In the genomic region with DNA sequence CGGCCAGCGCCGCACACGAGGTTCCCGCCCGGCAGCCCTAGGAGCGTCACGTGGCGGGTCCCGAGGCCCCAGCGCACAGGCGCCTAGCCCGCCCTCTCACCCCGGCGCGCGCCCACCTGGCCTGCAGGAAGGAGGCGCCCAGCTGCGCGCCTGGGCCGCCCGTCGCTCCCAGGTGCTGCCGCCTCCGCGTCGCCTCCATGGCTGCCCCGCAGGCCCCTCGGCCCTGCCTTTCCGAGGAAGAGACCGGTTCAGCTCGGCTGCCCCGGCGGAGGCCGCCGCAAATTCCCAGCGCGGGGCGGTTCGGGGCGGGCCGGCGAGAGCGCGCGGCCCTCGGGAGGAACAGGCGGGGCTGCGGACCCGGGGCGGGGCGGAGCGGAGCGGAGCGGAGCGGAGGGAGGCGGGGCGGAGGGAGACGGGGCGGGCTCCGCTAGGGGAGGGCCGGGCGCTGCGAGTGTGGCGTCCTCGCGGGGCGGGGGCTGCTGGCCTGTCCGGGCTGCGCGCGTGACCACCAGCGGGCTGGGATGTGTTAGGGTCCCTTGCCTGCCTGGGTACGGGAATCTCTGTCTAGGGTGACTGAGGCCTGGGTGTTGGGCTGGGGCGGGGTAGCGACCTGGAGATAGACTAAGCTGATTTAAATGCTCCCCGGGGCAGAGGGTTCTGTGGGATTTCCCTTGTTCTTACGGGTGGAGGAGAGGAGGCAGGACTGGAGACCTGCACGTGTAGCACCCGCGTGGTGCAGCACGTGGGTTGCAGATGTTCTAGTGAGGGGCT, we compare ENCODE assay signal across 1 cellular context.
TF ChIP-seq lines count a peak whose summit lies in the region.

A gene (minus strand): TSS at position 343 of the 771 bp plus-strand sequence. CDS start 144 bp downstream, at position 199.

TF ChIP-seq in HepG2, 621 proteins besides CTCF, POLR2A, EP300 and RAD21 (continued from another document and continues in another):
- TF ChIP-seq, protein P1, sequence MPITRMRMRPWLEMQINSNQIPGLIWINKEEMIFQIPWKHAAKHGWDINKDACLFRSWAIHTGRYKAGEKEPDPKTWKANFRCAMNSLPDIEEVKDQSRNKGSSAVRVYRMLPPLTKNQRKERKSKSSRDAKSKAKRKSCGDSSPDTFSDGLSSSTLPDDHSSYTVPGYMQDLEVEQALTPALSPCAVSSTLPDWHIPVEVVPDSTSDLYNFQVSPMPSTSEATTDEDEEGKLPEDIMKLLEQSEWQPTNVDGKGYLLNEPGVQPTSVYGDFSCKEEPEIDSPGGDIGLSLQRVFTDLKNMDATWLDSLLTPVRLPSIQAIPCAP (CRISPR knock-in tag; IDR thresholded peaks at IDR 0.05; ENCODE audit: low read depth) = peak; percentile 82; the same call in 1 of the 2 replicates
- TF ChIP-seq, protein P2, sequence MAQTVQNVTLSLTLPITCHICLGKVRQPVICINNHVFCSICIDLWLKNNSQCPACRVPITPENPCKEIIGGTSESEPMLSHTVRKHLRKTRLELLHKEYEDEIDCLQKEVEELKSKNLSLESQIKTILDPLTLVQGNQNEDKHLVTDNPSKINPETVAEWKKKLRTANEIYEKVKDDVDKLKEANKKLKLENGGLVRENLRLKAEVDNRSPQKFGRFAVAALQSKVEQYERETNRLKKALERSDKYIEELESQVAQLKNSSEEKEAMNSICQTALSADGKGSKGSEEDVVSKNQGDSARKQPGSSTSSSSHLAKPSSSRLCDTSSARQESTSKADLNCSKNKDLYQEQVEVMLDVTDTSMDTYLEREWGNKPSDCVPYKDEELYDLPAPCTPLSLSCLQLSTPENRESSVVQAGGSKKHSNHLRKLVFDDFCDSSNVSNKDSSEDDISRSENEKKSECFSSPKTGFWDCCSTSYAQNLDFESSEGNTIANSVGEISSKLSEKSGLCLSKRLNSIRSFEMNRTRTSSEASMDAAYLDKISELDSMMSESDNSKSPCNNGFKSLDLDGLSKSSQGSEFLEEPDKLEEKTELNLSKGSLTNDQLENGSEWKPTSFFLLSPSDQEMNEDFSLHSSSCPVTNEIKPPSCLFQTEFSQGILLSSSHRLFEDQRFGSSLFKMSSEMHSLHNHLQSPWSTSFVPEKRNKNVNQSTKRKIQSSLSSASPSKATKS (CRISPR knock-in tag; IDR thresholded peaks at IDR 0.05) = no peak; the same call in 1 of the 2 replicates
- TF ChIP-seq SMAD1 (CRISPR knock-in tag; IDR thresholded peaks at IDR 0.05; ENCODE audit: borderline replicate concordance, low read depth) (peak; percentile 80; the same call in 1 of the 2 replicates), RNF2 (conservative IDR thresholded peaks at IDR 0.05; ENCODE audit: low read depth) (peak; percentile 97), DNMT3B (CRISPR knock-in tag; conservative IDR thresholded peaks at IDR 0.05) (no peak), MBNL3 (CRISPR knock-in tag; conservative IDR thresholded peaks at IDR 0.05) (no peak), ZNF230 (CRISPR knock-in tag; IDR thresholded peaks at IDR 0.05) (no peak; the same call in 1 of the 2 replicates), KAT8 (CRISPR knock-in tag; IDR thresholded peaks at IDR 0.05) (peak; percentile 31; the same call in 1 of the 2 replicates), ZNF652 (CRISPR knock-in tag; IDR thresholded peaks at IDR 0.05; ENCODE audit: borderline replicate concordance, low read depth) (no peak), MED8 (CRISPR knock-in tag; IDR thresholded peaks at IDR 0.05; ENCODE audit: insufficient replicate concordance) (peak; percentile 61), SRSF4 (IDR thresholded peaks at IDR 0.05; ENCODE audit: low read depth, low read length, poor library complexity, severe bottlenecking) (no peak), MYNN (CRISPR knock-in tag; IDR thresholded peaks at IDR 0.05; ENCODE audit: low read depth) (0 out of 2 replicates have a peak, but pooled peaks have one; percentile 28), ZNF24 (IDR thresholded peaks at IDR 0.05) (no peak), ZMYM4 (CRISPR knock-in tag; IDR thresholded peaks at IDR 0.05) (peak; percentile 44; the same call in 1 of the 2 replicates), PHF8 (CRISPR knock-in tag; IDR thresholded peaks at IDR 0.05) (peak; percentile 93), HHEX (CRISPR knock-in tag; IDR thresholded peaks at IDR 0.05) (no peak), MATR3 (CRISPR knock-in tag; IDR thresholded peaks at IDR 0.05) (no peak), PHB2 (IDR thresholded peaks at IDR 0.05; ENCODE audit: partially characterized antibody) (no peak), ZBTB38 (CRISPR knock-in tag; IDR thresholded peaks at IDR 0.05) (peak; percentile 50; the same call in 1 of the 2 replicates), SP5 (CRISPR knock-in tag; IDR thresholded peaks at IDR 0.05; ENCODE audit: borderline replicate concordance, low read depth) (no peak; the same call in 1 of the 2 replicates), AGO1 (IDR thresholded peaks at IDR 0.05; ENCODE audit: low read depth, low read length, poor library complexity, severe bottlenecking) (no peak), ZFP36L2 (CRISPR knock-in tag; IDR thresholded peaks at IDR 0.05) (no peak), KLF15 (CRISPR knock-in tag; IDR thresholded peaks at IDR 0.05; ENCODE audit: borderline replicate concordance) (peak; percentile 91; the same call in 1 of the 2 replicates), SNAPC2 (CRISPR knock-in tag; IDR thresholded peaks at IDR 0.05) (no peak), ZFX (CRISPR knock-in tag; IDR thresholded peaks at IDR 0.05; ENCODE audit: low read depth) (peak; percentile 96), ZNF317 (CRISPR knock-in tag; IDR thresholded peaks at IDR 0.05) (peak; percentile 28; the same call in 1 of the 2 replicates)
- TF ChIP-seq, protein P3, sequence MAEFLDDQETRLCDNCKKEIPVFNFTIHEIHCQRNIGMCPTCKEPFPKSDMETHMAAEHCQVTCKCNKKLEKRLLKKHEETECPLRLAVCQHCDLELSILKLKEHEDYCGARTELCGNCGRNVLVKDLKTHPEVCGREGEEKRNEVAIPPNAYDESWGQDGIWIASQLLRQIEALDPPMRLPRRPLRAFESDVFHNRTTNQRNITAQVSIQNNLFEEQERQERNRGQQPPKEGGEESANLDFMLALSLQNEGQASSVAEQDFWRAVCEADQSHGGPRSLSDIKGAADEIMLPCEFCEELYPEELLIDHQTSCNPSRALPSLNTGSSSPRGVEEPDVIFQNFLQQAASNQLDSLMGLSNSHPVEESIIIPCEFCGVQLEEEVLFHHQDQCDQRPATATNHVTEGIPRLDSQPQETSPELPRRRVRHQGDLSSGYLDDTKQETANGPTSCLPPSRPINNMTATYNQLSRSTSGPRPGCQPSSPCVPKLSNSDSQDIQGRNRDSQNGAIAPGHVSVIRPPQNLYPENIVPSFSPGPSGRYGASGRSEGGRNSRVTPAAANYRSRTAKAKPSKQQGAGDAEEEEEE (CRISPR knock-in tag; IDR thresholded peaks at IDR 0.05; ENCODE audit: borderline replicate concordance) = no peak
- TF ChIP-seq, protein P4, sequence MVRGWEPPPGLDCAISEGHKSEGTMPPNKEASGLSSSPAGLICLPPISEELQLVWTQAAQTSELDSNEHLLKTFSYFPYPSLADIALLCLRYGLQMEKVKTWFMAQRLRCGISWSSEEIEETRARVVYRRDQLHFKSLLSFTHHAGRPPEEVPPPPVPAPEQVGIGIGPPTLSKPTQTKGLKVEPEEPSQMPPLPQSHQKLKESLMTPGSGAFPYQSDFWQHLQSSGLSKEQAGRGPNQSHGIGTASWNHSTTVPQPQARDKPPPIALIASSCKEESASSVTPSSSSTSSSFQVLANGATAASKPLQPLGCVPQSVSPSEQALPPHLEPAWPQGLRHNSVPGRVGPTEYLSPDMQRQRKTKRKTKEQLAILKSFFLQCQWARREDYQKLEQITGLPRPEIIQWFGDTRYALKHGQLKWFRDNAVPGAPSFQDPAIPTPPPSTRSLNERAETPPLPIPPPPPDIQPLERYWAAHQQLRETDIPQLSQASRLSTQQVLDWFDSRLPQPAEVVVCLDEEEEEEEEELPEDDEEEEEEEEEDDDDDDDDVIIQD (CRISPR knock-in tag; IDR thresholded peaks at IDR 0.05; ENCODE audit: low read depth) = no peak
- TF ChIP-seq, protein P5, sequence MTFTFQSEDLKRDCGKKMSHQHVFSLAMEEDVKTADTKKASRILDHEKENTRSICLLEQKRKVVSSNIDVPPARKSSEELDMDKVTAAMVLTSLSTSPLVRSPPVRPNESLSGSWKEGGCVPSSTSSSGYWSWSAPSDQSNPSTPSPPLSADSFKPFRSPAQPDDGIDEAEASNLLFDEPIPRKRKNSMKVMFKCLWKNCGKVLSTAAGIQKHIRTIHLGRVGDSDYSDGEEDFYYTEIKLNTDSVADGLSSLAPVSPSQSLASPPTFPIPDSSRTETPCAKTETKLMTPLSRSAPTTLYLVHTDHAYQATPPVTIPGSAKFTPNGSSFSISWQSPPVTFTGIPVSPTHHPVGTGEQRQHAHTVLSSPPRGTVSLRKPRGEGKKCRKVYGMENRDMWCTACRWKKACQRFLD (CRISPR knock-in tag; IDR thresholded peaks at IDR 0.05; ENCODE audit: borderline replicate concordance) = peak; percentile 74; the same call in 1 of the 2 replicates
- TF ChIP-seq, protein P6, sequence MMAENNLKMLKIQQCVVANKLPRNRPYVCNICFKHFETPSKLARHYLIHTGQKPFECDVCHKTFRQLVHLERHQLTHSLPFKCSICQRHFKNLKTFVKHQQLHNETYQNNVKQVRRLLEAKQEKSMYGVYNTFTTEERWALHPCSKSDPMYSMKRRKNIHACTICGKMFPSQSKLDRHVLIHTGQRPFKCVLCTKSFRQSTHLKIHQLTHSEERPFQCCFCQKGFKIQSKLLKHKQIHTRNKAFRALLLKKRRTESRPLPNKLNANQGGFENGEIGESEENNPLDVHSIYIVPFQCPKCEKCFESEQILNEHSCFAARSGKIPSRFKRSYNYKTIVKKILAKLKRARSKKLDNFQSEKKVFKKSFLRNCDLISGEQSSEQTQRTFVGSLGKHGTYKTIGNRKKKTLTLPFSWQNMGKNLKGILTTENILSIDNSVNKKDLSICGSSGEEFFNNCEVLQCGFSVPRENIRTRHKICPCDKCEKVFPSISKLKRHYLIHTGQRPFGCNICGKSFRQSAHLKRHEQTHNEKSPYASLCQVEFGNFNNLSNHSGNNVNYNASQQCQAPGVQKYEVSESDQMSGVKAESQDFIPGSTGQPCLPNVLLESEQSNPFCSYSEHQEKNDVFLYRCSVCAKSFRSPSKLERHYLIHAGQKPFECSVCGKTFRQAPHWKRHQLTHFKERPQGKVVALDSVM (CRISPR knock-in tag; IDR thresholded peaks at IDR 0.05) = peak; percentile 63
- TF ChIP-seq, protein P7, sequence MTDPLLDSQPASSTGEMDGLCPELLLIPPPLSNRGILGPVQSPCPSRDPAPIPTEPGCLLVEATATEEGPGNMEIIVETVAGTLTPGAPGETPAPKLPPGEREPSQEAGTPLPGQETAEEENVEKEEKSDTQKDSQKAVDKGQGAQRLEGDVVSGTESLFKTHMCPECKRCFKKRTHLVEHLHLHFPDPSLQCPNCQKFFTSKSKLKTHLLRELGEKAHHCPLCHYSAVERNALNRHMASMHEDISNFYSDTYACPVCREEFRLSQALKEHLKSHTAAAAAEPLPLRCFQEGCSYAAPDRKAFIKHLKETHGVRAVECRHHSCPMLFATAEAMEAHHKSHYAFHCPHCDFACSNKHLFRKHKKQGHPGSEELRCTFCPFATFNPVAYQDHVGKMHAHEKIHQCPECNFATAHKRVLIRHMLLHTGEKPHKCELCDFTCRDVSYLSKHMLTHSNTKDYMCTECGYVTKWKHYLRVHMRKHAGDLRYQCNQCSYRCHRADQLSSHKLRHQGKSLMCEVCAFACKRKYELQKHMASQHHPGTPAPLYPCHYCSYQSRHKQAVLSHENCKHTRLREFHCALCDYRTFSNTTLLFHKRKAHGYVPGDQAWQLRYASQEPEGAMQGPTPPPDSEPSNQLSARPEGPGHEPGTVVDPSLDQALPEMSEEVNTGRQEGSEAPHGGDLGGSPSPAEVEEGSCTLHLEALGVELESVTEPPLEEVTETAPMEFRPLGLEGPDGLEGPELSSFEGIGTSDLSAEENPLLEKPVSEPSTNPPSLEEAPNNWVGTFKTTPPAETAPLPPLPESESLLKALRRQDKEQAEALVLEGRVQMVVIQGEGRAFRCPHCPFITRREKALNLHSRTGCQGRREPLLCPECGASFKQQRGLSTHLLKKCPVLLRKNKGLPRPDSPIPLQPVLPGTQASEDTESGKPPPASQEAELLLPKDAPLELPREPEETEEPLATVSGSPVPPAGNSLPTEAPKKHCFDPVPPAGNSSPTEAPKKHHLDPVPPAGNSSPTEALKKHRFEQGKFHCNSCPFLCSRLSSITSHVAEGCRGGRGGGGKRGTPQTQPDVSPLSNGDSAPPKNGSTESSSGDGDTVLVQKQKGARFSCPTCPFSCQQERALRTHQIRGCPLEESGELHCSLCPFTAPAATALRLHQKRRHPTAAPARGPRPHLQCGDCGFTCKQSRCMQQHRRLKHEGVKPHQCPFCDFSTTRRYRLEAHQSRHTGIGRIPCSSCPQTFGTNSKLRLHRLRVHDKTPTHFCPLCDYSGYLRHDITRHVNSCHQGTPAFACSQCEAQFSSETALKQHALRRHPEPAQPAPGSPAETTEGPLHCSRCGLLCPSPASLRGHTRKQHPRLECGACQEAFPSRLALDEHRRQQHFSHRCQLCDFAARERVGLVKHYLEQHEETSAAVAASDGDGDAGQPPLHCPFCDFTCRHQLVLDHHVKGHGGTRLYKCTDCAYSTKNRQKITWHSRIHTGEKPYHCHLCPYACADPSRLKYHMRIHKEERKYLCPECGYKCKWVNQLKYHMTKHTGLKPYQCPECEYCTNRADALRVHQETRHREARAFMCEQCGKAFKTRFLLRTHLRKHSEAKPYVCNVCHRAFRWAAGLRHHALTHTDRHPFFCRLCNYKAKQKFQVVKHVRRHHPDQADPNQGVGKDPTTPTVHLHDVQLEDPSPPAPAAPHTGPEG (CRISPR knock-in tag; IDR thresholded peaks at IDR 0.05) = peak; percentile 69; the same call in 1 of the 2 replicates
- TF ChIP-seq, protein P8, sequence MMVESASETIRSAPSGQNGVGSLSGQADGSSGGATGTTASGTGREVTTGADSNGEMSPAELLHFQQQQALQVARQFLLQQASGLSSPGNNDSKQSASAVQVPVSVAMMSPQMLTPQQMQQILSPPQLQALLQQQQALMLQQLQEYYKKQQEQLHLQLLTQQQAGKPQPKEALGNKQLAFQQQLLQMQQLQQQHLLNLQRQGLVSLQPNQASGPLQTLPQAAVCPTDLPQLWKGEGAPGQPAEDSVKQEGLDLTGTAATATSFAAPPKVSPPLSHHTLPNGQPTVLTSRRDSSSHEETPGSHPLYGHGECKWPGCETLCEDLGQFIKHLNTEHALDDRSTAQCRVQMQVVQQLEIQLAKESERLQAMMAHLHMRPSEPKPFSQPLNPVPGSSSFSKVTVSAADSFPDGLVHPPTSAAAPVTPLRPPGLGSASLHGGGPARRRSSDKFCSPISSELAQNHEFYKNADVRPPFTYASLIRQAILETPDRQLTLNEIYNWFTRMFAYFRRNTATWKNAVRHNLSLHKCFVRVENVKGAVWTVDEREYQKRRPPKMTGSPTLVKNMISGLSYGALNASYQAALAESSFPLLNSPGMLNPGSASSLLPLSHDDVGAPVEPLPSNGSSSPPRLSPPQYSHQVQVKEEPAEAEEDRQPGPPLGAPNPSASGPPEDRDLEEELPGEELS (CRISPR knock-in tag; IDR thresholded peaks at IDR 0.05) = no peak
- TF ChIP-seq, protein P9, sequence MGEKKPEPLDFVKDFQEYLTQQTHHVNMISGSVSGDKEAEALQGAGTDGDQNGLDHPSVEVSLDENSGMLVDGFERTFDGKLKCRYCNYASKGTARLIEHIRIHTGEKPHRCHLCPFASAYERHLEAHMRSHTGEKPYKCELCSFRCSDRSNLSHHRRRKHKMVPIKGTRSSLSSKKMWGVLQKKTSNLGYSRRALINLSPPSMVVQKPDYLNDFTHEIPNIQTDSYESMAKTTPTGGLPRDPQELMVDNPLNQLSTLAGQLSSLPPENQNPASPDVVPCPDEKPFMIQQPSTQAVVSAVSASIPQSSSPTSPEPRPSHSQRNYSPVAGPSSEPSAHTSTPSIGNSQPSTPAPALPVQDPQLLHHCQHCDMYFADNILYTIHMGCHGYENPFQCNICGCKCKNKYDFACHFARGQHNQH (CRISPR knock-in tag; IDR thresholded peaks at IDR 0.05) = peak; percentile 45; the same call in 1 of the 2 replicates
